In the genomic region with DNA sequence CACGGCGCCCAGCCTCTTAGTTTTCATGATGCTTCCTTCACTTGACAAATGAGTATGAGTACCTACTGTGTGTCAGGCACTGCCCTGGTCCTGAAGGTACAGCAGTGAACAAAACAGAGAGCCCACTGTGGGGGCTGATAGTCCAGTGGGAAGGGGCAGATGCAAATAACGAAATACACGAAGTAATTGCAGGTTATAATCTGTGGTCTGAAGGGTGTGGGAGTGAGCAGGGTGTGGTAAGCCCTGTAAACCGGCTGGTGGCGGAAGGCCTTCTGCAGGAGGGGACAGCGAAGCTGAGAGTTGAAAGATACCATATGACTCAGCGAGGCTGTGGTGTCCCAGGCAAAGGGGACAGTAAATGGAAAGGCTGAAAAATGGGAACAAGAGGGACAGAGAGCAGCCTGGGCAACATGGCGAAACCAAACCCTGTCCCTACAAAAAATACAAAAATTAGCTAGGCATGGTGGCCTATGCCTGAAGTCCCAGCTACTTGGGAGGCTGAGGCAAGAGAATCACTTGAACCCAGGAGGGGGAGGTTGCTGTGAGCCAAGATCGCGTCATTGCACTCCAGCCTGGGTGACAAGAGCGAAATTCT, we compare ENCODE assay signal across 9 cellular contexts.
DNase-seq lines count a peak whose midpoint lies in the region; ATAC-seq and TF ChIP-seq lines count a peak whose summit lies in the region.
"Had no signal": no experiment of that assay in that cellular context is flagged by ENCODE, and none has a peak within 500 bp of the region (broad histone marks: within the 10 kb centered on the region; RNA-seq: fewer than 3 reads in every experiment).

No MANE protein-coding gene starts in this region.

- H3K27me3 Mint-ChIP-seq in mesothelial cell of epicardium (ENCODE audit: low read depth), result no peaks in the 10 kb centered on the region

- H3K4me3 ChIP-seq in GM12875 (ENCODE audit: low read depth, low read length), result no peak overlapping the region
- H3K4me3 ChIP-seq: heart left ventricle had no signal

- peaks cover 5% of the 10 kb centered on the region for H3K9me3 Mint-ChIP-seq in mesothelial cell of epicardium

- H3K27ac Mint-ChIP-seq in mesothelial cell of epicardium, result no peak overlapping the region

- DNase-seq in NOMO-1 treated with dmso at 0.1 percent for 144 hours (lab: John Stamatoyannopoulos, UW; ENCODE audit: unreplicated experiment), result peak; percentile 88
- no peak for DNase-seq in NCI-H1930 (lab: John Stamatoyannopoulos, UW)
- no peak for DNase-seq in NCI-H446 (lab: John Stamatoyannopoulos, UW)
- DNase-seq in mesothelial cell of epicardium (ENCODE audit: low spot score in 2 of 2, unreplicated experiment in 2 of 2), result no peak

- H3K4me3 Mint-ChIP-seq in mesothelial cell of epicardium, result no peak overlapping the region

- H3K4me1 Mint-ChIP-seq in mesothelial cell of epicardium, result peaks cover 5% of the 10 kb centered on the region

- peak; percentile 48; the same call in 1 of the 2 replicates for TF ChIP-seq CTCF in GM12875 (IDR thresholded peaks at IDR 0.05; ENCODE audit: borderline replicate concordance, insufficient read depth, low read depth, low read length)
- TF ChIP-seq CTCF in mesothelial cell of epicardium (IDR thresholded peaks at IDR 0.05; ENCODE audit: unreplicated experiment), result no peak

- ATAC-seq in GM21447 (IDR thresholded peaks at IDR 0.05; ENCODE audit: unreplicated experiment), result peak; percentile 38
- peak; percentile 52 for ATAC-seq in esophagus mucosa
- ATAC-seq in HG03139 (IDR thresholded peaks at IDR 0.05; ENCODE audit: unreplicated experiment), result no peak
- ATAC-seq: heart left ventricle had no signal

- no peaks in the 10 kb centered on the region for H3K36me3 Mint-ChIP-seq in mesothelial cell of epicardium
